In the genomic region with DNA sequence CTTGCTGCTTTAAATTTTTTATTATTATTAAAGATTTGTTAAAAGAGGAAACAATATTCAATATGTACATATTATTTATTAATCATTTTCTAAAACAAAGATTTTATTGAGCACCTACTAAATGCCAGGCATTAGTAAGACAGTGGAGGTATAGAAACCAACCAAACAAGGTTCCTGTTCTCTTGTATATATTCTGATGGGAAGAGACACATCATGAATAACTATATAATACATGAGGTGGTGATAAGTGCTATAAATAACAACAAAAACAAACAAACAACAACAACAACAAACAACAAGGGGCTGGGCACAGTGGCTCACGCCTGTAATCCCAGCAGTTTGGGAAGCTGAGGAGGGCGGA, we compare ENCODE assay signal across 9 cellular contexts. TPM values are rescaled to one million over a fixed set of nuclear protein-coding genes. Genes with fewer than 3 reads are reported as not detected.
DNase-seq lines count a peak whose midpoint lies in the region; ATAC-seq and TF ChIP-seq lines count a peak whose summit lies in the region.
"Had no signal": no experiment of that assay in that cellular context is flagged by ENCODE, and none has a peak within 500 bp of the region (broad histone marks: within the 10 kb centered on the region; RNA-seq: fewer than 3 reads in every experiment).

No MANE protein-coding gene starts in this region.

- no peaks in the 10 kb centered on the region for H3K27me3 ChIP-seq in DOHH2 (ENCODE audit: control insufficient read depth, low read length)
- H3K27me3 ChIP-seq in Peyer's patch, result no peaks in the 10 kb centered on the region
- peaks cover 3% of the 10 kb centered on the region for H3K27me3 ChIP-seq in skeletal muscle satellite cell (ENCODE audit: control insufficient read depth, insufficient read depth, low read length)
- no peaks in the 10 kb centered on the region for H3K27me3 ChIP-seq in thyroid gland

- no peaks in the 10 kb centered on the region; the same call in 1 of the 2 replicates for H3F3A ChIP-seq in DOHH2 (ENCODE audit: control insufficient read depth, insufficient read depth)

- intact Hi-C loops in thyroid gland (cut with DNase I), result no loop called here

- peaks cover 13% of the 10 kb centered on the region for H3K79me2 ChIP-seq in DOHH2 (ENCODE audit: control insufficient read depth, low read length)

- ATAC-seq in HG03520 (IDR thresholded peaks at IDR 0.05; ENCODE audit: unreplicated experiment), result no peak

- 92 to 94% methylated on average over 2 of the region's 2 CpGs for WGBS in thyroid gland, 2 donors

- TF ChIP-seq CTCF in DOHH2 (IDR thresholded peaks at IDR 0.05; ENCODE audit: low read depth, low read length, poor library complexity, severe bottlenecking), result no peak
- no peak for TF ChIP-seq CTCF in Peyer's patch (IDR thresholded peaks at IDR 0.05)
- TF ChIP-seq CTCF in foreskin fibroblast (IDR thresholded peaks at IDR 0.05; ENCODE audit: low read depth, low read length), result no peak
- TF ChIP-seq CTCF in thyroid gland (IDR thresholded peaks at IDR 0.05), result no peak

- H3K4me3 ChIP-seq in DOHH2 (ENCODE audit: low read length), result no peak overlapping the region; the same call in 1 of the 2 replicates
- peak overlapping the region in 3 of 4 donors; percentile 61 to 88 (median 81) for H3K4me3 ChIP-seq in Peyer's patch
- peak overlapping the region; percentile 96 to 97 for H3K4me3 ChIP-seq in foreskin fibroblast (ENCODE audit: low read depth in 1 of 2, low read length in 2 of 2)
- peak overlapping the region; percentile 87 for H3K4me3 ChIP-seq in skeletal muscle satellite cell (ENCODE audit: low read length)
- H3K4me3 ChIP-seq in thyroid gland (replicated peaks in 1 of 3), result no peak overlapping the region

- no peaks in the 10 kb centered on the region for H4K20me1 ChIP-seq in DOHH2 (ENCODE audit: control insufficient read depth, insufficient read depth, low read depth, low read length)

- peak overlapping the region; percentile 99 for H3K4me2 ChIP-seq in DOHH2 (ENCODE audit: low read length)
- H3K4me2 ChIP-seq in skeletal muscle satellite cell (ENCODE audit: low read length), result peak overlapping the region; percentile 91

- H3K9me3 ChIP-seq in DOHH2 (ENCODE audit: control insufficient read depth, insufficient read depth, low read length), result peaks cover 35% of the 10 kb centered on the region; the same call in 1 of the 2 replicates
- H3K9me3 ChIP-seq in Peyer's patch, result peaks cover 0 to 3% (median 0%) of the 10 kb centered on the region in 4 donors
- no peaks in the 10 kb centered on the region for H3K9me3 ChIP-seq in skeletal muscle satellite cell (replicated peaks; ENCODE audit: low read length)
- no peaks in the 10 kb centered on the region for H3K9me3 ChIP-seq in thyroid gland

- H3K27ac ChIP-seq in DOHH2 (ENCODE audit: low read depth, low read length), result no peak overlapping the region
- H3K27ac ChIP-seq in Peyer's patch, result peak overlapping the region in 2 of 4 donors; percentile 84 to 85
- H3K27ac ChIP-seq in thyroid gland, result peak overlapping the region in 1 of 3 donors; percentile 63

- H3K9me2 ChIP-seq in DOHH2 (replicated peaks; ENCODE audit: control insufficient read depth, low read length), result no peaks in the 10 kb centered on the region

- TF ChIP-seq POLR2A in Peyer's patch (IDR thresholded peaks at IDR 0.05) (no peak), thyroid gland (IDR thresholded peaks at IDR 0.05) (no peak)

- H3K36me3 ChIP-seq in DOHH2 (ENCODE audit: control insufficient read depth, low read length) (0 out of 2 replicates have a peak, but pooled peaks cover 4% of the 10 kb centered on the region), Peyer's patch (no peaks in the 10 kb centered on the region), skeletal muscle satellite cell (ENCODE audit: insufficient read depth, low read length) (no peaks in the 10 kb centered on the region), thyroid gland (no peaks in the 10 kb centered on the region)

- no peak overlapping the region for H3K9ac ChIP-seq in skeletal muscle satellite cell (ENCODE audit: low read depth, low read length)

- H3K4me1 ChIP-seq in DOHH2 (ENCODE audit: control insufficient read depth, low read length), result peaks cover 25% of the 10 kb centered on the region
- no peaks in the 10 kb centered on the region for H3K4me1 ChIP-seq in Peyer's patch
- H3K4me1 ChIP-seq in skeletal muscle satellite cell (ENCODE audit: control insufficient read depth, insufficient read depth, low read length), result no peaks in the 10 kb centered on the region
- peaks cover 7 to 8% of the 10 kb centered on the region in 2 donors for H3K4me1 ChIP-seq in thyroid gland

- no peak for DNase-seq in Peyer's patch
- no peak for DNase-seq in foreskin fibroblast
- DNase-seq in NCI-H1417 treated with DMSO at 0.1 percent for 48 hours (lab: John Stamatoyannopoulos, UW), result no peak
- no peak for DNase-seq in NK-92 (lab: John Stamatoyannopoulos, UW; ENCODE audit: unreplicated experiment)
- no peak for DNase-seq in thyroid gland

RNA-seq across cellular contexts. Expression of a gene that starts 0.6 kb away (rescaled TPM):
- 100 to 1,000 TPM in 2 of 4 donors, 10 to 100 TPM in 2; 30.5 to 349 (median 116) TPM for total RNA-seq in Peyer's patch
- 55.7 and 71.2 TPM in 2 replicates for total RNA-seq in skeletal muscle satellite cell (2012; rRNA removed)
- 10 to 100 TPM; 29.1 to 45.8 (median 33.9) TPM for total RNA-seq in thyroid gland

RNA-seq across cellular contexts. Expression of a gene that starts 45.1 kb away (rescaled TPM):
- total RNA-seq in Peyer's patch (1 to 10 TPM in 2 of 4 donors, under 1 TPM in 1, not detected in 1; 0.70 to 9.9 (median 3.1) TPM), thyroid gland (1 to 10 TPM in 2 of 4 donors, under 1 TPM in 1, not detected in 1; 0.44 to 6.3 (median 3.4) TPM)
- total RNA-seq in skeletal muscle satellite cell (2012; rRNA removed), result 0.44 and 1.0 TPM in 2 replicates
- total RNA-seq: G401 had no signal

RNA-seq across cellular contexts. Expression of a gene that starts 49.6 kb away (rescaled TPM):
- total RNA-seq in Peyer's patch (10 to 100 TPM in 1 of 4 donors, 1 to 10 TPM in 3; 3.3 to 10.9 (median 4.7) TPM), thyroid gland (1 to 10 TPM; 3.4 to 5.4 (median 4.6) TPM)
- total RNA-seq in skeletal muscle satellite cell (2012; rRNA removed), result 2.0 and 3.0 TPM in 2 replicates

Comparison
In these comparisons a context has a peak if more than half of its experiments do, and no peak if none do; other contexts are left out.
1. H3K4me3 ChIP-seq: peak in Peyer's patch (3 of 4), foreskin fibroblast (2 of 2) and skeletal muscle satellite cell (single experiment); none in DOHH2 (single experiment) and thyroid gland (0 of 3).